Comparison of ENCODE assay signal across 15 cellular contexts in the genomic region with DNA sequence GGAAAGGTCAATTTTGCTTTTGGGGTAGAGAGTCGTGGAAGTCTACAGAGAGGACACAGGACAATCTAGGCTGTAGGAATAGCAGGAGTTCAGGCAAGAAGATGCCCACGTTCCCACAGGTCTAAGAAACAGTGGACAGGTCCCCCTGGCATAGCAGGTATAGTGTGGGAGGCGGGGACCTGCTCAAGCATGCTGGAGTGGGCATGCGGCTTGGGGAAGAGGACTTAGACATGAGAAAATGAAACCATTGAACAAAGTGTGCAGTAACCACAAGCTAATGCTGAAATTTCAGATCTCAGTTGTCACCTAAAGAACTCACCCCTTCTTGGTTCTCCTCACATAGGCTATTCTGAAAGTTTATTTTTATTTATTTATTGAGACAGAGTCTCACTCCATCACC.
DNase-seq lines count a peak whose midpoint lies in the region; ATAC-seq, FAIRE-seq and TF ChIP-seq lines count a peak whose summit lies in the region.
"Had no signal": no experiment of that assay in that cellular context is flagged by ENCODE, and none has a peak within 500 bp of the region (broad histone marks: within the 10 kb centered on the region; RNA-seq: fewer than 3 reads in every experiment).

No MANE protein-coding gene starts in this region.

- H3K9me3 Mint-ChIP-seq in astrocyte (ENCODE audit: unreplicated experiment) = no peaks in the 10 kb centered on the region

- H3K4me3 ChIP-seq in astrocyte (ENCODE audit: insufficient read depth, low read depth, low read length) = no peak overlapping the region
- H3K4me3 ChIP-seq: dorsolateral prefrontal cortex, ovary had no signal

- H3K4me2 ChIP-seq in astrocyte (ENCODE audit: low read length) = peak overlapping the region; percentile 21

- H3K36me3 ChIP-seq in astrocyte (ENCODE audit: insufficient read depth, low read length) = no peaks in the 10 kb centered on the region
- H3K36me3 ChIP-seq: ovary had no signal

- ATAC-seq in GM18861 (IDR thresholded peaks at IDR 0.05; ENCODE audit: unreplicated experiment) (peak; percentile 65), GM21515 (IDR thresholded peaks at IDR 0.05; ENCODE audit: unreplicated experiment) (peak; percentile 74), HG03064 (IDR thresholded peaks at IDR 0.05; ENCODE audit: low read depth, unreplicated experiment) (peak; percentile 86), HG03108 (IDR thresholded peaks at IDR 0.05; ENCODE audit: unreplicated experiment) (no peak)
- ATAC-seq: T-helper 17 cell had no signal

- H3K9ac ChIP-seq in astrocyte (ENCODE audit: low read length) = no peak overlapping the region

- no peak for FAIRE-seq in astrocyte (lab: Jason Lieb, UNC)
- FAIRE-seq: HTR-8/SVneo had no signal

- no peaks in the 10 kb centered on the region for H4K20me1 ChIP-seq in astrocyte (ENCODE audit: insufficient read depth, low read length)

- H3K4me1 Mint-ChIP-seq in astrocyte (ENCODE audit: low read depth, unreplicated experiment) = peaks cover 26% of the 10 kb centered on the region
- H3K4me1 Mint-ChIP-seq: T-helper 17 cell had no signal

- no peak overlapping the region for H2AFZ ChIP-seq in astrocyte (ENCODE audit: low read depth, low read length)

- TF ChIP-seq CTCF in astrocyte (IDR thresholded peaks at IDR 0.05; ENCODE audit: insufficient read depth, low read depth, low read length) = no peak

- no peaks in the 10 kb centered on the region for H3K79me2 ChIP-seq in astrocyte (ENCODE audit: insufficient read depth, low read length)

- no peaks in the 10 kb centered on the region for H3K27me3 Mint-ChIP-seq in astrocyte (ENCODE audit: low read depth, unreplicated experiment)

- H3K27ac Mint-ChIP-seq in astrocyte (ENCODE audit: unreplicated experiment) = peak overlapping the region; percentile 95
- H3K27ac Mint-ChIP-seq: T-helper 17 cell had no signal

- no peaks in the 10 kb centered on the region for H3K9me3 ChIP-seq in astrocyte (ENCODE audit: insufficient read depth, low read depth, low read length)
- H3K9me3 ChIP-seq: ovary had no signal

- H3K27me3 ChIP-seq in astrocyte (ENCODE audit: insufficient read depth, low read length) = no peaks in the 10 kb centered on the region
- H3K27me3 ChIP-seq: dorsolateral prefrontal cortex, ovary had no signal

- H3K4me3 Mint-ChIP-seq in astrocyte (ENCODE audit: unreplicated experiment) = no peak overlapping the region
- H3K4me3 Mint-ChIP-seq: T-helper 17 cell had no signal

- H3K36me3 Mint-ChIP-seq in astrocyte (ENCODE audit: low read depth, unreplicated experiment) = no peaks in the 10 kb centered on the region

- peak overlapping the region; percentile 39 for H3K27ac ChIP-seq in astrocyte (ENCODE audit: low read depth, low read length)
- H3K27ac ChIP-seq: dorsolateral prefrontal cortex, ovary had no signal

- no peak for DNase-seq in astrocyte (ENCODE audit: low read depth)
- no peak for DNase-seq in T-helper 2 cell
- DNase-seq in AG20443 (ENCODE audit: low spot score) = no peak
- no peak for DNase-seq in COLO668 (lab: John Stamatoyannopoulos, UW; ENCODE audit: unreplicated experiment)
- DNase-seq: activated CD8-positive, alpha-beta memory T cell treated with anti-CD3 and anti-CD28 coated beads for 24 hours; dorsolateral prefrontal cortex; left ventricle myocardium superior; ovary; stimulated activated CD4-positive, alpha-beta T cell treated with anti-CD3 and anti-CD28 coated beads, Interleukin-2, amount 100 ng/mL, for 48 hours; T-helper 17 cell had no signal

- peaks cover 23% of the 10 kb centered on the region for H3K4me1 ChIP-seq in astrocyte (ENCODE audit: insufficient read depth, low read length)
